ENCODE assay signal across 22 cellular contexts in genomic region chr7:33760146-33760545, GRCh38.
"Had no signal": no experiment of that assay in that cellular context is flagged by ENCODE, and none has a peak within 500 bp of the region (broad histone marks: within the 10 kb centered on the region; RNA-seq: fewer than 3 reads in every experiment).

No MANE protein-coding gene starts in this region.

- H3K27ac Mint-ChIP-seq: naive thymus-derived CD8-positive, alpha-beta T cell; neural progenitor cell; progenitor cell of endocrine pancreas; stimulated activated naive CD8-positive, alpha-beta T cell treated with anti-CD3 and anti-CD28 coated beads, Interleukin-15, Interleukin-2, amounts not matched to agents 100 ng/mL and 50 ng/mL, for 24 hours had no signal

- DNase-seq: hippocampal formation; kidney glomerular epithelial cell; left cardiac atrium; left ventricle myocardium superior; lower lobe of right lung; mammary epithelial cell; naive thymus-derived CD8-positive, alpha-beta T cell; nephron progenitor cell; occipital lobe; right lobe of liver; stimulated activated CD4-positive, alpha-beta T cell treated with anti-CD3 and anti-CD28 coated beads, Interleukin-12 subunit alpha, Interleukin-12 subunit beta, amount 100 ng/mL, for 4 hours; stimulated activated CD4-positive, alpha-beta T cell treated with anti-CD3 and anti-CD28 coated beads, Interleukin-15, amount 100 ng/mL, for 24 hours; stimulated activated CD4-positive, alpha-beta T cell treated with anti-CD3 and anti-CD28 coated beads, Interleukin-2, amount 100 ng/mL, for 24 hours; stimulated activated CD4-positive, alpha-beta T cell treated with anti-CD3 and anti-CD28 coated beads, Interleukin-4, amount 100 ng/mL, for 1 hour; stimulated activated naive CD4-positive, alpha-beta T cell; tibial artery; trophoblast cell; upper lobe of right lung; uterus had no signal

- H3K36me3 Mint-ChIP-seq: neural progenitor cell had no signal

- H3K4me3 Mint-ChIP-seq: naive thymus-derived CD8-positive, alpha-beta T cell; nephron progenitor cell; neural progenitor cell; stimulated activated naive CD8-positive, alpha-beta T cell treated with anti-CD3 and anti-CD28 coated beads, Interleukin-15, Interleukin-2, amounts not matched to agents 100 ng/mL and 50 ng/mL, for 24 hours had no signal

- H3K4me1 Mint-ChIP-seq: naive thymus-derived CD8-positive, alpha-beta T cell had no signal

- H3K9me3 Mint-ChIP-seq: naive thymus-derived CD8-positive, alpha-beta T cell; nephron progenitor cell; neural progenitor cell; stimulated activated naive CD8-positive, alpha-beta T cell treated with anti-CD3 and anti-CD28 coated beads, Interleukin-15, Interleukin-2, amounts not matched to agents 100 ng/mL and 50 ng/mL, for 24 hours had no signal

- ATAC-seq: left cardiac atrium; left ventricle myocardium superior; lower lobe of right lung; naive thymus-derived CD8-positive, alpha-beta T cell; upper lobe of right lung had no signal
